In genomic region chr1:27601321-27601770, GRCh38 we compare ENCODE assay signal across 9 cellular contexts. TPM values are rescaled to one million over a fixed set of nuclear protein-coding genes. Genes with fewer than 3 reads are reported as not detected.
DNase-seq lines count a peak whose midpoint lies in the region; ATAC-seq and TF ChIP-seq lines count a peak whose summit lies in the region.
"Had no signal": no experiment of that assay in that cellular context is flagged by ENCODE, and none has a peak within 500 bp of the region (broad histone marks: within the 10 kb centered on the region; RNA-seq: fewer than 3 reads in every experiment).

No MANE protein-coding gene starts in this region.

- DNase-seq in HCT116 (ENCODE audit: low read depth, low spot score) (no peak), WTC11 (ENCODE audit: low spot score) (no peak), germinal center (ENCODE audit: low spot score) (peak; percentile 34), skeletal muscle cell (ENCODE audit: low read depth) (no peak), NOMO-1 (lab: John Stamatoyannopoulos, UW; ENCODE audit: unreplicated experiment in 2 of 2) (no peak), SK-N-DZ (ENCODE audit: low spot score) (no peak)
- no peak for DNase-seq in activated effector memory CD4-positive, alpha-beta T cell treated with anti-CD3 and anti-CD28 coated beads, Interleukin-2, amount 50 U/mL, for 16 hours

- peaks cover 69% of the 10 kb centered on the region for H3K79me2 ChIP-seq in HCT116 (ENCODE audit: insufficient read depth, low read length)

- TF ChIP-seq CTCF in HCT116 (IDR thresholded peaks at IDR 0.05 in 2 of 3, conservative IDR thresholded peaks at IDR 0.05 in 1 of 3; ENCODE audit: borderline replicate concordance in 1 of 3, insufficient read depth in 1 of 3, low read depth in 2 of 3, low read length in 2 of 3) (no peak), WTC11 (IDR thresholded peaks at IDR 0.05) (no peak)

- H3K4me3 ChIP-seq in HCT116 (replicated peaks in 1 of 2; ENCODE audit: low read depth in 1 of 2, low read length in 2 of 2): no peak overlapping the region
- peak overlapping the region; percentile 85 for H3K4me3 ChIP-seq in skeletal muscle cell (ENCODE audit: low read depth, low read length)

- H3K4me3 Mint-ChIP-seq in WTC11: peak overlapping the region; percentile 57

- CTCF ChIA-PET in HCT116 (lab: Charles Lee) (interaction anchor here (1.3 to 2.1 kb wide), 4 partner anchors 33 to 61 kb away, joined by 3 to 10 read pairs (median 5); no protein-coding TSS in a partner anchor), WTC11 (lab: Charles Lee) (interaction anchor here (0.9 to 13.6 kb wide), 28 partner anchors 10 to 301 kb away, joined by 3 to 376 read pairs (median 6); no protein-coding TSS in a partner anchor)

- TF ChIP-seq RAD21 in HCT116 (IDR thresholded peaks at IDR 0.05; ENCODE audit: low read depth): no peak

- peaks cover 38 to 61% of the 10 kb centered on the region in 2 experiments for H3K4me1 ChIP-seq in HCT116 (ENCODE audit: control insufficient read depth in 1 of 2, insufficient read depth in 2 of 2, low read length in 2 of 2)

- peaks cover 46% of the 10 kb centered on the region for H3K4me1 Mint-ChIP-seq in WTC11

- BruUV-seq in HCT116 (replicated peaks; lab: Mats Ljungman, UMichigan): TSS peak; percentile 32

- H3K9ac ChIP-seq in HCT116 (ENCODE audit: low read length): no peak overlapping the region

- H3K36me3 Mint-ChIP-seq in WTC11: no peaks in the 10 kb centered on the region

- no peak for TF ChIP-seq POLR2A in HCT116 (IDR thresholded peaks at IDR 0.05; ENCODE audit: borderline replicate concordance, extremely low read depth, insufficient read depth, insufficient read length)

- H3K27me3 Mint-ChIP-seq in WTC11 (ENCODE audit: low read depth): no peaks in the 10 kb centered on the region; the same call in 1 of the 2 replicates

- H3K9me2 ChIP-seq in HCT116 (ENCODE audit: insufficient read depth): no peaks in the 10 kb centered on the region

- POLR2A ChIA-PET in HCT116 (lab: Charles Lee): interaction anchor here (1.7 kb wide), 1 partner anchor 44 kb away, joined by 6 read pairs; no protein-coding TSS in a partner anchor
- POLR2A ChIA-PET in WTC11 (lab: Charles Lee): interaction anchor here (1.0 to 6.5 kb wide), 4 partner anchors 26 to 44 kb away, joined by 3 to 33 read pairs (median 10); no protein-coding TSS in a partner anchor

- H3K27me3 ChIP-seq in HCT116 (ENCODE audit: insufficient read depth, low read length): no peaks in the 10 kb centered on the region

- no peak for ATAC-seq in HCT116
- ATAC-seq in WTC11: no peak
- ATAC-seq in GM18517 (IDR thresholded peaks at IDR 0.05; ENCODE audit: unreplicated experiment): no peak

- no peaks in the 10 kb centered on the region for H3K9me3 Mint-ChIP-seq in WTC11

- intact Hi-C loops in HCT116 (cut with micrococcal nuclease): loop anchor here (1.0 to 10.0 kb wide), 2 partner anchors 44 to 557 kb away; no protein-coding TSS in a partner anchor

- no peak overlapping the region for H2AFZ ChIP-seq in HCT116 (ENCODE audit: low read depth, low read length, poor library complexity, severe bottlenecking)

- no peaks in the 10 kb centered on the region for H3K9me3 ChIP-seq in HCT116 (ENCODE audit: control insufficient read depth in 1 of 2, insufficient read depth in 1 of 2, low read depth in 1 of 2, low read length in 2 of 2)

- H3K27ac ChIP-seq in HCT116 (ENCODE audit: low read depth, low read length): no peak overlapping the region; the same call in 1 of the 2 replicates

- no peaks in the 10 kb centered on the region for H3K36me3 ChIP-seq in HCT116 (ENCODE audit: control insufficient read depth in 1 of 2, insufficient read depth in 2 of 2, low read length in 2 of 2)

- RAD21 ChIA-PET in HCT116 (lab: Charles Lee; ENCODE audit: low non-redundant PET in 1 of 2, low total read pairs in 2 of 2, uncharacterized antibody in 2 of 2, unreplicated experiment in 2 of 2): no interaction called here

- no peak overlapping the region for H3K27ac Mint-ChIP-seq in WTC11

- peak overlapping the region; percentile 88; the same call in 1 of the 2 replicates for H3K4me2 ChIP-seq in HCT116 (ENCODE audit: low read length)

- peaks cover 9% of the 10 kb centered on the region; the same call in 1 of the 2 replicates for H4K20me1 ChIP-seq in HCT116 (ENCODE audit: insufficient read depth)

TF ChIP-seq in HCT116, 20 proteins besides CTCF, POLR2A, EP300 and RAD21 (continues in another document):
- no peak for TF ChIP-seq POLR2AphosphoS5 (IDR thresholded peaks at IDR 0.05; ENCODE audit: low read depth, low read length)
- TF ChIP-seq ZFX (IDR thresholded peaks at IDR 0.05): no peak
- TF ChIP-seq CBX3 (IDR thresholded peaks at IDR 0.05; ENCODE audit: low read depth): no peak
- TF ChIP-seq ATF3 (IDR thresholded peaks at IDR 0.05): no peak
- no peak for TF ChIP-seq CEBPB (IDR thresholded peaks at IDR 0.05; ENCODE audit: low read depth)
- no peak for TF ChIP-seq SIN3A (IDR thresholded peaks at IDR 0.05; ENCODE audit: low read depth)
- TF ChIP-seq YY1 (IDR thresholded peaks at IDR 0.05; ENCODE audit: extremely low read depth, insufficient replicate concordance, low read depth, low read length): no peak
- TF ChIP-seq ZNF274 (IDR thresholded peaks at IDR 0.05; ENCODE audit: low read depth, low read length): no peak
- TF ChIP-seq EZH2phosphoT487 (IDR thresholded peaks at IDR 0.05; ENCODE audit: borderline replicate concordance): no peak
- TF ChIP-seq EGR1 (IDR thresholded peaks at IDR 0.05; ENCODE audit: low read depth): no peak
- no peak for TF ChIP-seq JUND (IDR thresholded peaks at IDR 0.05)
- no peak for TF ChIP-seq ELF1 (IDR thresholded peaks at IDR 0.05; ENCODE audit: borderline replicate concordance, low read depth)
- no peak for TF ChIP-seq SRF (IDR thresholded peaks at IDR 0.05; ENCODE audit: low read depth)
- no peak for TF ChIP-seq FOSL1 (IDR thresholded peaks at IDR 0.05; ENCODE audit: low read depth)

TF ChIP-seq in WTC11, 78 proteins besides CTCF, POLR2A, EP300 and RAD21 (continues in another document):
- TF ChIP-seq ZMAT4 (CRISPR knock-in tag; IDR thresholded peaks at IDR 0.05) (no peak), RELA (CRISPR knock-in tag; IDR thresholded peaks at IDR 0.05; ENCODE audit: borderline replicate concordance) (no peak), GRHL2 (CRISPR knock-in tag; IDR thresholded peaks at IDR 0.05; ENCODE audit: insufficient replicate concordance, severe bottlenecking) (no peak), USF1 (CRISPR knock-in tag; IDR thresholded peaks at IDR 0.05) (no peak), PRDM15 (CRISPR knock-in tag; IDR thresholded peaks at IDR 0.05) (no peak), ATF3 (CRISPR knock-in tag; conservative IDR thresholded peaks at IDR 0.05) (no peak), JUN (CRISPR knock-in tag; IDR thresholded peaks at IDR 0.05) (no peak), ETV6 (CRISPR knock-in tag; IDR thresholded peaks at IDR 0.05) (no peak), ZBTB21 (CRISPR knock-in tag; IDR thresholded peaks at IDR 0.05; ENCODE audit: borderline replicate concordance) (no peak), CREB1 (CRISPR knock-in tag; IDR thresholded peaks at IDR 0.05) (no peak)

RNA-seq across cellular contexts. Expression of gene AHDC1, which starts 2.6 kb away (rescaled TPM):
- total RNA-seq in HCT116 (2021; ENCODE audit: unreplicated experiment): 33.7 TPM
- 26.1 and 30.5 TPM in 2 replicates for polyA plus RNA-seq in HCT116 (2012)
- total RNA-seq in WTC11 (2021): 31.6 to 49.0 TPM (median 32.6 TPM) in 3 replicates
- 1.5 and 3.5 TPM in 2 replicates for polyA plus RNA-seq in SK-N-DZ (2014; cell fraction: cytosol; rRNA removed)
- 3.2 and 3.8 TPM in 2 replicates for polyA plus RNA-seq in SK-N-DZ (2014; cell fraction: nucleus; rRNA removed)

RNA-seq across cellular contexts. Expression of gene FGR, which starts 33.6 kb away (rescaled TPM):
- total RNA-seq in HCT116 (2021; ENCODE audit: unreplicated experiment): not detected
- polyA plus RNA-seq in HCT116 (2012): 0.04 TPM in 1 of 2 replicates, not detected in the other
- 0.30 to 0.77 TPM (median 0.46 TPM) in 3 replicates for total RNA-seq in WTC11 (2021)
- not detected in 2 replicates for polyA plus RNA-seq in SK-N-DZ (2014; cell fraction: cytosol; rRNA removed)
- polyA plus RNA-seq in SK-N-DZ (2014; cell fraction: nucleus; rRNA removed): not detected in 2 replicates
- total RNA-seq: NCI-H460 had no signal
